ENCODE assay signal across 8 cellular contexts in the genomic region with DNA sequence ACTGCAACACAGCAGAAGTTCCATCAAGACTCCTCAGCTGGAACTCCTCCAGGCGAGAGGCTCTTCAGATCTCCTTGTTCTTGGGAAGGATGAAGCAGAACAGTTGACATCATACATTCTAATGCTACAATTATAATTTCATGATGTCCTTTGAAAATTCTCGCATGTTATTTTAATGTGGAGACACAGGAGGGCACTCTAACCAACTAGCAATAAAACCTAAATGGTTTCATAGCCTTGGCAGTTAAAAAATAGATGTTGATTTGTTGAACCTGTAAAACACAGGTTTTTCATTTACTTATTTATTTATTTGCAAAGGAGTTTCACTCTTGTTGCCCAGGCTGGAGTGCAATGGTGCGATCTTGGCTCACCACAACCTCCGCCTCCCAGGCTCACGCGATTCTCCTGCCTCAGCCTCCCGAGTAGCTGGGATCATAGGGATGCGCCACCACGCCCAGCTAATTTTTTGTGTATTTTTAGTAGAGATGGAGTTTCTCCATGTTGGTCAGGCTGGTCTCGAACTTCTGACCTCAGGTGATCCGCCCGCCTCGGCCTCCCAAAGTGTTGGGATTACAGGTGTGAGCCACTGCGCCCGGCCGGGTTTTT. TPM values are rescaled to one million over a fixed set of nuclear protein-coding genes. Genes with fewer than 3 reads are reported as not detected.
DNase-seq lines count a peak whose midpoint lies in the region; FAIRE-seq and TF ChIP-seq lines count a peak whose summit lies in the region.
"Not testable (repeated sequence)": the region's sequence is repeated elsewhere in the genome, so short reads cannot be mapped to it uniquely, and the experiment has no call there.

No MANE protein-coding gene starts in this region.

- H3K27ac ChIP-seq in left ventricle myocardium inferior (replicated peaks); parathyroid adenoma: not testable (repeated sequence)

- H3K9me3 ChIP-seq in left ventricle myocardium inferior (replicated peaks); parathyroid adenoma (ENCODE audit: control insufficient read depth, low read length): not testable (repeated sequence)

- H3K79me2 ChIP-seq in parathyroid adenoma, result not testable (repeated sequence)

- not testable (repeated sequence) for H3K4me2 ChIP-seq in parathyroid adenoma (ENCODE audit: low read length)

- intact Hi-C loops in left ventricle myocardium inferior (cut with micrococcal nuclease), result not testable (repeated sequence)

- in situ Hi-C loops in ACHN (cut with HindIII; ENCODE audit: low pct_ligation_motif_present, low pct_unique_long_range_greater_than_20kb, low sequenced_read_pairs), result not testable (repeated sequence)

- peaks cover 65% of the 10 kb centered on the region for H3K27me3 ChIP-seq in left ventricle myocardium inferior (ENCODE audit: low read depth)
- not testable (repeated sequence) for H3K27me3 ChIP-seq in parathyroid adenoma (ENCODE audit: control insufficient read depth, insufficient read depth, low read length)

- FAIRE-seq in G401.6 (lab: Jason Lieb, UNC), result peak; percentile 86

- H2AFZ ChIP-seq in parathyroid adenoma, result not testable (repeated sequence)

- DNase-seq in ACHN (peak; percentile 39), Kasumi-1 (lab: John Stamatoyannopoulos, UW) (peak; percentile 32 to 47), NCI-H2227 treated with DMSO at 0.1 percent for 48 hours (lab: John Stamatoyannopoulos, UW) (peak; percentile 39), SKM-1 treated with dmso at 0.1 percent for 144 hours (lab: John Stamatoyannopoulos, UW; ENCODE audit: unreplicated experiment) (peak; percentile 44), choroid plexus epithelial cell (ENCODE audit: low read depth) (peak; percentile 78)
- not testable (repeated sequence) for DNase-seq in left ventricle myocardium inferior

- TF ChIP-seq CTCF in choroid plexus epithelial cell (conservative IDR thresholded peaks at IDR 0.05; ENCODE audit: low read depth, low read length) (peak; percentile 56), left ventricle myocardium inferior (IDR thresholded peaks at IDR 0.05; ENCODE audit: borderline replicate concordance) (peak; percentile 66), parathyroid adenoma (IDR thresholded peaks at IDR 0.05) (peak; percentile 49)

- not testable (repeated sequence) for H3K9ac ChIP-seq in parathyroid adenoma

- H3K4me3 ChIP-seq in choroid plexus epithelial cell (ENCODE audit: low read depth, low read length); left ventricle myocardium inferior; parathyroid adenoma (ENCODE audit: low read depth, low read length): not testable (repeated sequence)

- H3K36me3 ChIP-seq in left ventricle myocardium inferior; parathyroid adenoma (ENCODE audit: control insufficient read depth, insufficient read depth, low read length): not testable (repeated sequence)

- H3K4me1 ChIP-seq in left ventricle myocardium inferior (peaks cover 30% of the 10 kb centered on the region), parathyroid adenoma (peaks cover 11% of the 10 kb centered on the region)

RNA-seq across cellular contexts. Expression of gene LIPG, which starts 2.4 kb away (rescaled TPM):
- not detected for total RNA-seq in left ventricle myocardium inferior
